ENCODE assay signal across 8 cellular contexts in the genomic region with DNA sequence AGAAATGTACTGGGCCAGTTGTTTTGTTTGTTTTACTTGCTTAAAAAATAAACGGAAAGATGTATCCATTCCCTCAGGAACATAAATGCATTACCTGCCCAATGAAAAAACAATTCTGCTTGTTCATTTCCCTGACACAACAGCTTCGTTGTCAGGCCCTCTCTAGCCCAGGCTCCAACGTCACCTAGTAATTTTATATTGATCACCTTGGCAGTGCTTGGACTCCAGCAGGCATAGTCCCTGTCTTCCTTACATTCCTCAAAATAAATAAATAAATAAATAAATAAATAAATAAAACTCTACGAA. TPM values are rescaled to one million over a fixed set of nuclear protein-coding genes. Genes with fewer than 3 reads are reported as not detected.
DNase-seq lines count a peak whose midpoint lies in the region; ATAC-seq, FAIRE-seq and TF ChIP-seq lines count a peak whose summit lies in the region.

No MANE protein-coding gene starts in this region.

- H3K27me3 ChIP-seq in ACC112 (ENCODE audit: insufficient read depth, low read length): no peaks in the 10 kb centered on the region
- no peaks in the 10 kb centered on the region for H3K27me3 ChIP-seq in GM23248 (replicated peaks; ENCODE audit: insufficient read depth)
- H3K27me3 ChIP-seq in ascending aorta: no peaks in the 10 kb centered on the region
- H3K27me3 ChIP-seq in lung (ENCODE audit: control insufficient read depth, insufficient read depth): no peaks in the 10 kb centered on the region
- H3K27me3 ChIP-seq in uterus: no peaks in the 10 kb centered on the region

- H4K20me1 ChIP-seq in GM23248 (ENCODE audit: insufficient read depth): peaks cover 12% of the 10 kb centered on the region; the same call in 1 of the 2 replicates

- H3K9me3 ChIP-seq in GM23248 (ENCODE audit: low read depth) (no peaks in the 10 kb centered on the region), ascending aorta (no peaks in the 10 kb centered on the region), lung (ENCODE audit: control insufficient read depth in 2 of 2, insufficient read depth in 1 of 2, low read length in 1 of 2) (no peaks in the 10 kb centered on the region), uterus (no peaks in the 10 kb centered on the region)

- H3K36me3 ChIP-seq in ACC112 (ENCODE audit: insufficient read depth, low read length) (no peaks in the 10 kb centered on the region), GM23248 (ENCODE audit: low read depth) (no peaks in the 10 kb centered on the region), ascending aorta (no peaks in the 10 kb centered on the region), lung (ENCODE audit: control insufficient read depth in 2 of 2, insufficient read depth in 2 of 2, low read length in 2 of 2) (no peaks in the 10 kb centered on the region), uterus (no peaks in the 10 kb centered on the region)

- H2AFZ ChIP-seq in ACC112 (ENCODE audit: low read length, unreplicated experiment): no peak overlapping the region
- peak overlapping the region; percentile 66; the same call in 1 of the 2 replicates for H2AFZ ChIP-seq in GM23248

- in situ Hi-C loops in GM23248 (cut with MboI): no loop called here

- DNase-seq in GM23248 (no peak), ascending aorta (ENCODE audit: low spot score in 2 of 2) (no peak), lung (ENCODE audit: low spot score) (no peak), uterus (no peak), iPS-NIHi11 (ENCODE audit: low spot score) (no peak), HTR-8/SVneo (ENCODE audit: insufficient read length, low spot score) (no peak), dedifferentiated amniotic fluid mesenchymal stem cell (ENCODE audit: extremely low spot score) (no peak)

- peak overlapping the region; percentile 85 for H3K9ac ChIP-seq in GM23248

- H3K9me2 ChIP-seq in GM23248 (ENCODE audit: insufficient read depth): no peaks in the 10 kb centered on the region

- H3K79me2 ChIP-seq in ACC112 (ENCODE audit: control insufficient read depth, insufficient read depth, low read length, unreplicated experiment) (peaks cover 87% of the 10 kb centered on the region), GM23248 (ENCODE audit: insufficient read depth) (peaks cover 86% of the 10 kb centered on the region)

- H3K27ac ChIP-seq in ACC112 (ENCODE audit: low read depth, low read length) (peak overlapping the region; percentile 68), GM23248 (peak overlapping the region; percentile 88), ascending aorta (peak overlapping the region; percentile 97 to 99), lung (ENCODE audit: low read depth in 1 of 2, low read length in 1 of 2) (peak overlapping the region; percentile 89 to 91), uterus (peak overlapping the region; percentile 91 to 96)

- intact Hi-C loops in ascending aorta (cut with DNase I): loop anchor here (10.0 kb wide), 1 partner anchor 49 kb away; no protein-coding TSS in a partner anchor
- intact Hi-C loops in uterus (cut with DNase I; ENCODE audit: low total_unique reads): no loop called here

- peaks cover 28% of the 10 kb centered on the region for H3K4me1 ChIP-seq in ACC112 (ENCODE audit: control insufficient read depth, insufficient read depth, low read length, unreplicated experiment)
- H3K4me1 ChIP-seq in GM23248 (ENCODE audit: insufficient read depth): peaks cover 47% of the 10 kb centered on the region
- H3K4me1 ChIP-seq in ascending aorta: peaks cover 3 to 16% of the 10 kb centered on the region in 2 donors
- H3K4me1 ChIP-seq in lung (ENCODE audit: control insufficient read depth in 2 of 2, insufficient read depth in 2 of 2, low read length in 2 of 2): peaks cover 0 to 7% of the 10 kb centered on the region in 2 donors
- peaks cover 0 to 6% of the 10 kb centered on the region in 2 donors for H3K4me1 ChIP-seq in uterus

- peak overlapping the region; percentile 98 for H3K4me3 ChIP-seq in ACC112 (ENCODE audit: low read depth, low read length)
- H3K4me3 ChIP-seq in GM23248: peak overlapping the region; percentile 84
- H3K4me3 ChIP-seq in ascending aorta: peak overlapping the region; percentile 84 to 99
- peak overlapping the region; percentile 36 for H3K4me3 ChIP-seq in lung
- peak overlapping the region; percentile 73 to 82 for H3K4me3 ChIP-seq in uterus

- TF ChIP-seq POLR2A in uterus (IDR thresholded peaks at IDR 0.05): no peak

- no peak for ATAC-seq in lung (ENCODE audit: insufficient read depth, low FRiP score)

- FAIRE-seq in HTR-8/SVneo (lab: Jason Lieb, UNC): no peak

- TF ChIP-seq CTCF in ascending aorta (IDR thresholded peaks at IDR 0.05) (no peak), lung (IDR thresholded peaks at IDR 0.05; ENCODE audit: control extremely low read depth, extremely low read depth) (no peak), uterus (IDR thresholded peaks at IDR 0.05) (no peak)

- peaks cover 53% of the 10 kb centered on the region for H3F3A ChIP-seq in GM23248 (ENCODE audit: insufficient read depth)

- WGBS in GM23248 (ENCODE audit: low coverage in 1 of 2, low lambda C conversion rate in 2 of 2, missing lambda C conversion rate in 2 of 2), 2 experiments: 1% methylated on average over 4 of the region's 4 CpGs
- WGBS in lung, 2 donors: 1 to 4% methylated on average over 4 of the region's 4 CpGs

- H3K4me2 ChIP-seq in GM23248 (ENCODE audit: unreplicated experiment): peak overlapping the region; percentile 99

RNA-seq across cellular contexts. Expression of a gene that starts 1.2 kb away (rescaled TPM):
- total RNA-seq in GM23248 (2014; rRNA removed; shearing (Covaris generic)): 81.0 and 89.8 TPM in 2 replicates
- polyA plus RNA-seq in GM23248 (2016; fragmentation: Nextera tagmentation; extraction: Ambion mirVana) (55.4 and 56.7 TPM in 2 replicates), lung (10 to 100 TPM; 24.2 to 24.5 TPM)
- total RNA-seq in ascending aorta (30.9 TPM), lung (100 to 1,000 TPM in 1 of 2 donors, 10 to 100 TPM in 1; 87.1 to 113 TPM), uterus (100 to 1,000 TPM in 1 of 4 donors, 10 to 100 TPM in 3; 40.3 to 114 (median 55.6) TPM)

RNA-seq across cellular contexts. Expression of a gene that starts 2.0 kb away (rescaled TPM):
- 29.4 and 69.4 TPM in 2 replicates for total RNA-seq in GM23248 (2014; rRNA removed; shearing (Covaris generic))
- polyA plus RNA-seq in GM23248 (2016; fragmentation: Nextera tagmentation; extraction: Ambion mirVana) (41.9 and 45.3 TPM in 2 replicates), lung (10 to 100 TPM; 25.4 to 29.1 TPM)
- total RNA-seq in ascending aorta (97.1 TPM), lung (10 to 100 TPM; 67.3 to 96.7 TPM), uterus (10 to 100 TPM; 19.2 to 54.8 (median 49.7) TPM)

Comparison
In these comparisons a context has a peak if more than half of its experiments do, and no peak if none do; other contexts are left out.
1. H3K4me3 ChIP-seq: peak in every context shown above with its lines; median percentile 98 in ACC112; 92 in ascending aorta; 84 in GM23248; 78 in uterus; 36 in lung.